Comparison of ENCODE assay signal across 2 cellular contexts in the genomic region with DNA sequence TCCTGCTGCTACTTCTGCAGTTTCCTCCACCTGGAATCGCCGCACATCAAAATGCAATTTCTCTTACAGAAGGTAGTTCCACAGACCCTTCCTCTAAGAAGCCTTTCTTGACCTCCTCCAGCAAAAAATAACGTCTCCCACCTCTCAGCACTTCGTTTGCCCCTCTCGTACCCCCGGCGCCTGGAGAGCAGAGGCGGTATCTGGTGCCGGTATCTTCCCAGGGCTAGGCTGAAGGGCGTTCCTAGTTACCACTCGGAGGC.
TF ChIP-seq lines count a peak whose summit lies in the region.

No MANE protein-coding gene starts in this region.

TF ChIP-seq in WTC11, 78 proteins besides CTCF, POLR2A, EP300 and RAD21:
- TF ChIP-seq NR1H2 (CRISPR knock-in tag; IDR thresholded peaks at IDR 0.05) (no peak), ZNF281 (CRISPR knock-in tag; IDR thresholded peaks at IDR 0.05) (no peak)

TF ChIP-seq in HepG2, 621 proteins besides CTCF, POLR2A, EP300 and RAD21:
- TF ChIP-seq ZNF230 (CRISPR knock-in tag; IDR thresholded peaks at IDR 0.05) = 0 out of 2 replicates have a peak, but pooled peaks have one; percentile 13
- TF ChIP-seq ZNF24 (IDR thresholded peaks at IDR 0.05) = 0 out of 2 replicates have a peak, but pooled peaks have one; percentile 3
- TF ChIP-seq, protein P1, sequence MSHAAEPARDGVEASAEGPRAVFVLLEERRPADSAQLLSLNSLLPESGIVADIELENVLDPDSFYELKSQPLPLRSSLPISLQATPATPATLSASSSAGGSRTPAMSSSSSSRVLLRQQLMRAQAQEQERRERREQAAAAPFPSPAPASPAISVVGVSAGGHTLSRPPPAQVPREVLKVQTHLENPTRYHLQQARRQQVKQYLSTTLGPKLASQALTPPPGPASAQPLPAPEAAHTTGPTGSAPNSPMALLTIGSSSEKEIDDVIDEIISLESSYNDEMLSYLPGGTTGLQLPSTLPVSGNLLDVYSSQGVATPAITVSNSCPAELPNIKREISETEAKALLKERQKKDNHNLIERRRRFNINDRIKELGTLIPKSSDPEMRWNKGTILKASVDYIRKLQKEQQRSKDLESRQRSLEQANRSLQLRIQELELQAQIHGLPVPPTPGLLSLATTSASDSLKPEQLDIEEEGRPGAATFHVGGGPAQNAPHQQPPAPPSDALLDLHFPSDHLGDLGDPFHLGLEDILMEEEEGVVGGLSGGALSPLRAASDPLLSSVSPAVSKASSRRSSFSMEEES (CRISPR knock-in tag; IDR thresholded peaks at IDR 0.05) = no peak
- TF ChIP-seq ZNF33B (CRISPR knock-in tag; IDR thresholded peaks at IDR 0.05) = no peak
- TF ChIP-seq TARDBP (CRISPR knock-in tag; IDR thresholded peaks at IDR 0.05) = peak; percentile 7; the same call in 1 of the 2 replicates
- TF ChIP-seq ZNF20 (CRISPR knock-in tag; IDR thresholded peaks at IDR 0.05) = 0 out of 2 replicates have a peak, but pooled peaks have one; percentile 4
- TF ChIP-seq PRMT3 (CRISPR knock-in tag; IDR thresholded peaks at IDR 0.05; ENCODE audit: borderline replicate concordance, low read depth) = 0 out of 2 replicates have a peak, but pooled peaks have one; percentile 3
- TF ChIP-seq ZNF660 (CRISPR knock-in tag; IDR thresholded peaks at IDR 0.05; ENCODE audit: borderline replicate concordance, low read depth) = no peak
- no peak for TF ChIP-seq DR1 (CRISPR knock-in tag; IDR thresholded peaks at IDR 0.05)
- no peak for TF ChIP-seq RCOR2 (CRISPR knock-in tag; IDR thresholded peaks at IDR 0.05)
- TF ChIP-seq ZNF121 (CRISPR knock-in tag; IDR thresholded peaks at IDR 0.05) = peak; percentile 44; the same call in 1 of the 2 replicates
- no peak for TF ChIP-seq SIX4 (CRISPR knock-in tag; IDR thresholded peaks at IDR 0.05)
- TF ChIP-seq ZNF598 (CRISPR knock-in tag; IDR thresholded peaks at IDR 0.05; ENCODE audit: borderline replicate concordance) = no peak
- no peak for TF ChIP-seq ZNF256 (CRISPR knock-in tag; conservative IDR thresholded peaks at IDR 0.05)
- TF ChIP-seq ZSCAN30 (CRISPR knock-in tag; IDR thresholded peaks at IDR 0.05) = 0 out of 2 replicates have a peak, but pooled peaks have one; percentile 43
- 0 out of 2 replicates have a peak, but pooled peaks have one; percentile 48 for TF ChIP-seq ZNF556 (CRISPR knock-in tag; IDR thresholded peaks at IDR 0.05; ENCODE audit: borderline replicate concordance)
- no peak for TF ChIP-seq MED1 (CRISPR knock-in tag; IDR thresholded peaks at IDR 0.05)
- TF ChIP-seq CREB1 (IDR thresholded peaks at IDR 0.05) = no peak
- TF ChIP-seq CREB1 (CRISPR knock-in tag; IDR thresholded peaks at IDR 0.05) = no peak
- peak; percentile 61; the same call in 1 of the 2 replicates for TF ChIP-seq GFI1 (CRISPR knock-in tag; IDR thresholded peaks at IDR 0.05; ENCODE audit: borderline replicate concordance)
- 0 out of 2 replicates have a peak, but pooled peaks have one; percentile 25 for TF ChIP-seq ZNF512 (CRISPR knock-in tag; IDR thresholded peaks at IDR 0.05)
- 0 out of 2 replicates have a peak, but pooled peaks have one; percentile 85 for TF ChIP-seq ZNF615 (CRISPR knock-in tag; IDR thresholded peaks at IDR 0.05; ENCODE audit: borderline replicate concordance)
- TF ChIP-seq ATF4 (CRISPR knock-in tag; IDR thresholded peaks at IDR 0.05) = 0 out of 4 replicates have a peak, but pooled peaks of 1 of the 2 experiments have one; percentile 4
- TF ChIP-seq, protein P2, sequence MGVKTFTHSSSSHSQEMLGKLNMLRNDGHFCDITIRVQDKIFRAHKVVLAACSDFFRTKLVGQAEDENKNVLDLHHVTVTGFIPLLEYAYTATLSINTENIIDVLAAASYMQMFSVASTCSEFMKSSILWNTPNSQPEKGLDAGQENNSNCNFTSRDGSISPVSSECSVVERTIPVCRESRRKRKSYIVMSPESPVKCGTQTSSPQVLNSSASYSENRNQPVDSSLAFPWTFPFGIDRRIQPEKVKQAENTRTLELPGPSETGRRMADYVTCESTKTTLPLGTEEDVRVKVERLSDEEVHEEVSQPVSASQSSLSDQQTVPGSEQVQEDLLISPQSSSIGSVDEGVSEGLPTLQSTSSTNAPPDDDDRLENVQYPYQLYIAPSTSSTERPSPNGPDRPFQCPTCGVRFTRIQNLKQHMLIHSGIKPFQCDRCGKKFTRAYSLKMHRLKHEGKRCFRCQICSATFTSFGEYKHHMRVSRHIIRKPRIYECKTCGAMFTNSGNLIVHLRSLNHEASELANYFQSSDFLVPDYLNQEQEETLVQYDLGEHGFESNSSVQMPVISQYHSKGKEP (CRISPR knock-in tag; IDR thresholded peaks at IDR 0.05) = no peak
- TF ChIP-seq RXRB (CRISPR knock-in tag; IDR thresholded peaks at IDR 0.05; ENCODE audit: borderline replicate concordance) = no peak
- TF ChIP-seq SMARCE1 (IDR thresholded peaks at IDR 0.05; ENCODE audit: borderline replicate concordance) = no peak
- TF ChIP-seq ZNF563 (CRISPR knock-in tag; IDR thresholded peaks at IDR 0.05) = peak; percentile 60; the same call in 1 of the 2 replicates
- TF ChIP-seq DMTF1 (CRISPR knock-in tag; IDR thresholded peaks at IDR 0.05) = 0 out of 2 replicates have a peak, but pooled peaks have one; percentile 43
- 0 out of 2 replicates have a peak, but pooled peaks have one; percentile 5 for TF ChIP-seq ZBTB1 (CRISPR knock-in tag; IDR thresholded peaks at IDR 0.05; ENCODE audit: borderline replicate concordance)
- TF ChIP-seq FOXP4 (CRISPR knock-in tag; IDR thresholded peaks at IDR 0.05) = no peak
- TF ChIP-seq MTF2 (CRISPR knock-in tag; IDR thresholded peaks at IDR 0.05; ENCODE audit: borderline replicate concordance) = 0 out of 2 replicates have a peak, but pooled peaks have one; percentile 27
